Comparison of ENCODE assay signal across 13 cellular contexts in the genomic region with DNA sequence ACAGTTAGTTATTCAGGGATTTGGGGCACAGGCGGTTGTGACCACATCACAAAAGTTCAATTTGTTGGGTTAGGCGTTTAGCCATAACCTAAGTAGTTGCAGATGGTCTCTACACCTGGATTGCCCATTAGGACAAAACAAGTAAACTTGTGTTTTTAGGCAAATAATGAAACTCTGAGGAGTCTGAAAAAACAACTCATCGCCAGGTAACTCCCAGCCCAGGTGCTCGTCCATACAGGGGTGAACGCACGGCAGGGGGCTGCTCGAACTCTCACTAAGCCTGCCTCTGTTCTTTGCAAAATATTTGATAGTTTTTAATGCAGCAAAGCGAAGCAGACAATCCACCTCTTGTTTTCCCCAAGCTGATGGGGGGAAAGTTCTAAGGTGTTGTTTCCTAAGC. TPM values are rescaled to one million over a fixed set of nuclear protein-coding genes. Genes with fewer than 3 reads are reported as not detected.
DNase-seq lines count a peak whose midpoint lies in the region; ATAC-seq and TF ChIP-seq lines count a peak whose summit lies in the region.
"Had no signal": no experiment of that assay in that cellular context is flagged by ENCODE, and none has a peak within 500 bp of the region (broad histone marks: within the 10 kb centered on the region; RNA-seq: fewer than 3 reads in every experiment).

No MANE protein-coding gene starts in this region.

- H3K27ac ChIP-seq in BLaER1 (peak overlapping the region; percentile 79), right cardiac atrium (ENCODE audit: low read length) (no peak overlapping the region)

- TF ChIP-seq CTCF in GM12875 (IDR thresholded peaks at IDR 0.05; ENCODE audit: borderline replicate concordance, insufficient read depth, low read depth, low read length) = no peak

- peak overlapping the region; percentile 82 for H3K9ac ChIP-seq in BLaER1

- H3K9me3 Mint-ChIP-seq in activated CD4-positive, alpha-beta memory T cell treated with anti-CD3 and anti-CD28 coated beads for 36 hours = no peaks in the 10 kb centered on the region
- H3K9me3 Mint-ChIP-seq in memory B cell = no peaks in the 10 kb centered on the region
- H3K9me3 Mint-ChIP-seq: nephron had no signal

- peak overlapping the region; percentile 97 for H3K4me2 ChIP-seq in BLaER1

- peaks cover 44% of the 10 kb centered on the region for H3K36me3 Mint-ChIP-seq in activated CD4-positive, alpha-beta memory T cell treated with anti-CD3 and anti-CD28 coated beads for 36 hours
- H3K36me3 Mint-ChIP-seq in memory B cell = peaks cover 9% of the 10 kb centered on the region

- DNase-seq in activated CD4-positive, alpha-beta memory T cell treated with anti-CD3 and anti-CD28 coated beads for 36 hours = no peak
- DNase-seq in memory B cell (ENCODE audit: low spot score in 2 of 2) = no peak
- DNase-seq in right cardiac atrium = no peak
- DNase-seq in iPS-NIHi7 (ENCODE audit: extremely low spot score) = no peak
- no peak for DNase-seq in NCI-H146 treated with DMSO at 0.1 percent for 48 hours (lab: John Stamatoyannopoulos, UW; ENCODE audit: unreplicated experiment)
- no peak for DNase-seq in SW 1271 (lab: John Stamatoyannopoulos, UW)
- DNase-seq: caudate nucleus, NCI-H2107 had no signal

- H4K20me1 ChIP-seq in BLaER1 = peaks cover 32% of the 10 kb centered on the region

- H3K4me1 Mint-ChIP-seq in activated CD4-positive, alpha-beta memory T cell treated with anti-CD3 and anti-CD28 coated beads for 36 hours (ENCODE audit: low read depth) = peaks cover 53% of the 10 kb centered on the region
- peaks cover 57% of the 10 kb centered on the region for H3K4me1 Mint-ChIP-seq in memory B cell

- intact Hi-C loops in activated CD4-positive, alpha-beta memory T cell treated with anti-CD3 and anti-CD28 coated beads for 36 hours (cut with micrococcal nuclease) = loop anchor here (1.0 to 5.0 kb wide), 3 partner anchors 9 to 499 kb away; partner anchors contain the start of gene UBE2K
- intact Hi-C loops in right cardiac atrium (cut with DNase I) = no loop called here

- H3K9me3 ChIP-seq in BLaER1 (no peaks in the 10 kb centered on the region), right cardiac atrium (ENCODE audit: control insufficient read depth, low read length) (no peaks in the 10 kb centered on the region)

- no peaks in the 10 kb centered on the region for H3K36me3 ChIP-seq in BLaER1

- POLR2A ChIA-PET in activated CD4-positive, alpha-beta memory T cell treated with anti-CD3 and anti-CD28 coated beads for 36 hours (lab: Charles Lee) = interaction anchor here (0.6 to 7.0 kb wide), 10 partner anchors 8 to 140 kb away, joined by 3 to 133 read pairs (median 12); partner anchors contain the start of gene N4BP2

- ATAC-seq in memory B cell (ENCODE audit: low read depth) = no peak
- no peak for ATAC-seq in right cardiac atrium

- H3K27me3 Mint-ChIP-seq in activated CD4-positive, alpha-beta memory T cell treated with anti-CD3 and anti-CD28 coated beads for 36 hours = no peaks in the 10 kb centered on the region
- H3K27me3 Mint-ChIP-seq in memory B cell = no peaks in the 10 kb centered on the region

- no peaks in the 10 kb centered on the region for H3K27me3 ChIP-seq in BLaER1
- no peaks in the 10 kb centered on the region for H3K27me3 ChIP-seq in right cardiac atrium (ENCODE audit: control insufficient read depth, insufficient read depth)

- H3K4me3 ChIP-seq in BLaER1 = peak overlapping the region; percentile 68
- peak overlapping the region; percentile 99 for H3K4me3 ChIP-seq in GM12875 (ENCODE audit: low read depth, low read length)
- H3K4me3 ChIP-seq in right cardiac atrium (ENCODE audit: low read length) = no peak overlapping the region

- peak overlapping the region; percentile 98 for H3K27ac Mint-ChIP-seq in activated CD4-positive, alpha-beta memory T cell treated with anti-CD3 and anti-CD28 coated beads for 36 hours
- H3K27ac Mint-ChIP-seq in memory B cell = peak overlapping the region; percentile 100
- H3K27ac Mint-ChIP-seq: nephron had no signal

- CTCF ChIA-PET in activated CD4-positive, alpha-beta memory T cell treated with anti-CD3 and anti-CD28 coated beads for 36 hours (lab: Charles Lee) = interaction anchor here (0.7 to 2.3 kb wide), 10 partner anchors 12 to 138 kb away, joined by 3 to 12 read pairs (median 5); no protein-coding TSS in a partner anchor

- peaks cover 88% of the 10 kb centered on the region for H3K4me1 ChIP-seq in BLaER1
- H3K4me1 ChIP-seq in right cardiac atrium (ENCODE audit: control insufficient read depth, insufficient read depth, low read length) = no peaks in the 10 kb centered on the region

- H3K4me3 Mint-ChIP-seq in activated CD4-positive, alpha-beta memory T cell treated with anti-CD3 and anti-CD28 coated beads for 36 hours = peak overlapping the region; percentile 93
- H3K4me3 Mint-ChIP-seq in memory B cell = peak overlapping the region; percentile 100

- WGBS in right cardiac atrium = 94% methylated on average over 8 of the region's 8 CpGs

RNA-seq across cellular contexts. Expression of gene RHOH, which starts 0.6 kb away (rescaled TPM):
- 10 to 100 TPM; 97.5 to 98.6 TPM for total RNA-seq in activated CD4-positive, alpha-beta memory T cell treated with anti-CD3 and anti-CD28 coated beads for 36 hours
- 1 to 10 TPM in 1 of 4 donors, under 1 TPM in 3; 0.29 to 1.0 (median 0.47) TPM for total RNA-seq in right cardiac atrium
- 0.07 TPM for polyA plus RNA-seq in right cardiac atrium
- total RNA-seq: H4 had no signal
- polyA plus RNA-seq: BJ had no signal

Comparison
In these comparisons a context has a peak if more than half of its experiments do, and no peak if none do; other contexts are left out.
1. RNA of gene RHOH, which starts 0.6 kb away (total RNA-seq): 97.5 to 98.6 TPM in activated CD4-positive, alpha-beta memory T cell treated with anti-CD3 and anti-CD28 coated beads for 36 hours; 0.29 to 1.0 TPM in right cardiac atrium; every median in the first group is over 10 times any median in the second.